In the genomic region with DNA sequence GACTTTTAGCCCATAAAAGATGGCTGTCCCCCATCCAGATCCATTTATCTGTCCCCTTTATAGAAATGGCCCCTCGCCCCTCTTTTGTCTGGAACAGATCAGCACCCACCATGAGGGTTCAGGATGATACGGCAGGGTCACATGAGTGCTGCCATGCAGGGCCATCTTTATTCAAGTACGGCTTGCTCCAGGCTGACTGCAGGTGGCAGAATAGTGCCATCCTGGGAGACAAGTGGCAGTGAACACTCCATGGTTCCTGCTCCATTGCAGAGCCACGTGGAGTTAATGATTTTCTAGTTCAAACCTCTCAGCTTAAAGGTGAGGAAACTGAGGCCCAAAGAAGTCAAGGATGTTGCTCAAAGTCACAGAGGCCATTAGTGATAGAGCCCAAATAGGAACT, we compare ENCODE assay signal across 8 cellular contexts.
DNase-seq lines count a peak whose midpoint lies in the region; ATAC-seq, FAIRE-seq and TF ChIP-seq lines count a peak whose summit lies in the region.

No MANE protein-coding gene starts in this region.

- TF ChIP-seq EP300 in sigmoid colon (IDR thresholded peaks at IDR 0.05) = no peak

- no peak overlapping the region for H3K23ac ChIP-seq in H9 (ENCODE audit: insufficient read length, low read depth, low read length)

- H4K8ac ChIP-seq in H9 (replicated peaks; ENCODE audit: insufficient read length, low read depth, low read length) = no peak overlapping the region

- no peak for TF ChIP-seq POLR2A in sigmoid colon (IDR thresholded peaks at IDR 0.05)

- H3T11ph ChIP-seq in H9 (ENCODE audit: low read length) = no peak overlapping the region

- no peak overlapping the region for H4K5ac ChIP-seq in H9 (ENCODE audit: insufficient read length, low read depth, low read length)

- H3K79me2 ChIP-seq in H9 (ENCODE audit: insufficient read depth, low read length) (no peaks in the 10 kb centered on the region), keratinocyte (ENCODE audit: control insufficient read depth, insufficient read depth, low read length) (no peaks in the 10 kb centered on the region)

- ATAC-seq in HG02763 (IDR thresholded peaks at IDR 0.05; ENCODE audit: unreplicated experiment) (no peak), HG02973 (IDR thresholded peaks at IDR 0.05; ENCODE audit: unreplicated experiment) (no peak)

- no peak overlapping the region for H3K56ac ChIP-seq in H9 (ENCODE audit: insufficient read length, low read depth, low read length)

- H3K4me2 ChIP-seq in H9 (ENCODE audit: insufficient read depth, insufficient read length, low read length) (no peak overlapping the region), keratinocyte (ENCODE audit: control insufficient read depth, extremely low read depth, insufficient read depth, low read depth, low read length) (no peak overlapping the region)

- H3K27me3 Mint-ChIP-seq in H9 (ENCODE audit: low read depth) = peaks cover 8% of the 10 kb centered on the region; the same call in 1 of the 2 replicates

- no peak overlapping the region for H3K27ac Mint-ChIP-seq in H9

- H2BK15ac ChIP-seq in H9 (ENCODE audit: low read depth, low read length) = no peak overlapping the region

- no peaks in the 10 kb centered on the region for H3K9me3 ChIP-seq in H9 (ENCODE audit: control insufficient read depth, low read depth, low read length)
- no peaks in the 10 kb centered on the region for H3K9me3 ChIP-seq in keratinocyte (ENCODE audit: control insufficient read depth, low read depth, low read length)
- no peaks in the 10 kb centered on the region for H3K9me3 ChIP-seq in sigmoid colon

- intact Hi-C loops in sigmoid colon (cut with DNase I) = no loop called here

- no peaks in the 10 kb centered on the region for H3K23me2 ChIP-seq in H9 (ENCODE audit: insufficient read length, low read depth, low read length, poor library complexity, severe bottlenecking)

- dilution Hi-C loops in keratinocyte (cut with MboI; ENCODE audit: extremely low pct_ligation_motif_present, low sequenced_read_pairs) = no loop called here

- no peaks in the 10 kb centered on the region for H3K79me1 ChIP-seq in H9 (ENCODE audit: insufficient read depth, low read depth, low read length, poor library complexity, severe bottlenecking)

- no peak overlapping the region for H3K27ac ChIP-seq in C4-2B
- H3K27ac ChIP-seq in H9 (ENCODE audit: insufficient read length, low read depth, low read length) = no peak overlapping the region
- H3K27ac ChIP-seq in keratinocyte (ENCODE audit: control insufficient read depth, insufficient read depth, low read length) = no peak overlapping the region
- H3K27ac ChIP-seq in sigmoid colon = no peak overlapping the region

- H3K4ac ChIP-seq in H9 (ENCODE audit: low read depth, low read length) = no peak overlapping the region

- no peaks in the 10 kb centered on the region for H3K4me1 ChIP-seq in H9 (ENCODE audit: insufficient read depth, low read length)
- H3K4me1 ChIP-seq in keratinocyte (ENCODE audit: control insufficient read depth, extremely low read depth, insufficient read depth, low read length) = no peaks in the 10 kb centered on the region
- H3K4me1 ChIP-seq in sigmoid colon = no peaks in the 10 kb centered on the region

- no peaks in the 10 kb centered on the region for H3K9me3 Mint-ChIP-seq in H9

- no peak overlapping the region for H3K4me3 Mint-ChIP-seq in H9

- no CpG with 5 or more reads among the region's 4 CpGs for WGBS in H9 (ENCODE audit: extremely low coverage, insufficient read length, low lambda C conversion rate)
- WGBS in sigmoid colon, 2 donors = 47% methylated on average over 4 of the region's 4 CpGs

- H3K18ac ChIP-seq in H9 (ENCODE audit: insufficient read length, low read depth, low read length) = no peak overlapping the region

- H3K4me3 ChIP-seq in keratinocyte (ENCODE audit: control insufficient read depth in 2 of 3, extremely low read depth in 1 of 3, insufficient read depth in 2 of 3, low read depth in 1 of 3, low read length in 3 of 3) (no peak overlapping the region), sigmoid colon (no peak overlapping the region)

- no peaks in the 10 kb centered on the region for H3K36me3 Mint-ChIP-seq in H9 (ENCODE audit: insufficient read depth in 1 of 3, low read depth in 3 of 3)

- no peak overlapping the region for H2BK120ac ChIP-seq in H9 (ENCODE audit: low read depth, low read length, poor library complexity, severe bottlenecking)

- H2BK5ac ChIP-seq in H9 (ENCODE audit: insufficient read length, low read length) = no peak overlapping the region

- H2BK12ac ChIP-seq in H9 (ENCODE audit: insufficient read length, low read depth, low read length) = no peak overlapping the region

- DNase-seq in H9 = peak; percentile 38
- DNase-seq in SK-MEL-5 (ENCODE audit: low read depth, low spot score) = peak; percentile 76
- no peak for DNase-seq in keratinocyte (ENCODE audit: low read depth, low spot score)
- DNase-seq in sigmoid colon = no peak
- DNase-seq in HEK293T (ENCODE audit: extremely low spot score) = no peak

- H4K20me1 ChIP-seq in H9 (ENCODE audit: control insufficient read depth, insufficient read depth, insufficient read length) (no peaks in the 10 kb centered on the region), keratinocyte (ENCODE audit: control insufficient read depth, extremely low read depth, insufficient read depth, low read length) (no peaks in the 10 kb centered on the region)

- no peak for FAIRE-seq in keratinocyte (lab: Jason Lieb, UNC)

- CTCF ChIA-PET in HEK293T (lab: Yijun Ruan, JAX) = no interaction called here

- in situ Hi-C loops in SK-MEL-5 (cut with HindIII; ENCODE audit: low pct_unique_long_range_greater_than_20kb, low sequenced_read_pairs) = no loop called here

- H2AK5ac ChIP-seq in H9 (ENCODE audit: insufficient read length, low read length) = no peak overlapping the region

- POLR2A ChIA-PET in HEK293T (lab: Yijun Ruan, JAX) = no interaction called here

- H3K4me1 Mint-ChIP-seq in H9 = peaks cover 16% of the 10 kb centered on the region in 2 experiments

- H3K27me3 ChIP-seq in H9 (ENCODE audit: insufficient read depth, low read length) (no peaks in the 10 kb centered on the region), keratinocyte (ENCODE audit: control insufficient read depth, extremely low read depth, insufficient read depth, low read length) (peaks cover 3% of the 10 kb centered on the region), sigmoid colon (no peaks in the 10 kb centered on the region)

- no peak overlapping the region for H3K14ac ChIP-seq in H9 (ENCODE audit: insufficient read depth, low read length)

- H2AFZ ChIP-seq in H9 (ENCODE audit: low read length) (no peak overlapping the region), keratinocyte (ENCODE audit: control insufficient read depth, low read length) (no peak overlapping the region)

- H3K36me3 ChIP-seq in keratinocyte (ENCODE audit: control insufficient read depth in 2 of 2, extremely low read depth in 1 of 2, insufficient read depth in 2 of 2, low read length in 2 of 2) = no peaks in the 10 kb centered on the region
- H3K36me3 ChIP-seq in sigmoid colon = no peaks in the 10 kb centered on the region

- no peak overlapping the region for H4K91ac ChIP-seq in H9 (ENCODE audit: insufficient read length, low read depth, low read length)

- H3K9me1 ChIP-seq in keratinocyte (ENCODE audit: control insufficient read depth, extremely low read depth, insufficient read depth, low read length) = no peaks in the 10 kb centered on the region

- TF ChIP-seq CTCF in C4-2B (conservative IDR thresholded peaks at IDR 0.05) (peak; percentile 58), H9 (conservative IDR thresholded peaks at IDR 0.05) (peak; percentile 58), keratinocyte (optimal IDR thresholded peaks at IDR 0.05 in 1 of 3, IDR thresholded peaks at IDR 0.05 in 1 of 3, conservative IDR thresholded peaks at IDR 0.05 in 1 of 3; ENCODE audit: extremely low read depth in 1 of 3, insufficient read depth in 2 of 3, low read length in 3 of 3) (peak; percentile 34 to 90 (median 70)), sigmoid colon (IDR thresholded peaks at IDR 0.05) (no peak)

- no peak overlapping the region for H3K9ac ChIP-seq in H9 (ENCODE audit: extremely low read depth, insufficient read length, low read length)
- H3K9ac ChIP-seq in keratinocyte (ENCODE audit: control insufficient read depth, extremely low read depth, insufficient read depth, low read length) = no peak overlapping the region

- H2BK20ac ChIP-seq in H9 (ENCODE audit: low read depth, low read length, poor library complexity, severe bottlenecking) = no peak overlapping the region

TF ChIP-seq in HEK293T, 16 proteins besides CTCF, POLR2A, EP300 and RAD21:
- no peak for TF ChIP-seq L3MBTL2 (conservative IDR thresholded peaks at IDR 0.05)
- TF ChIP-seq ZNF384 (IDR thresholded peaks at IDR 0.05) = no peak
- no peak for TF ChIP-seq LEF1 (IDR thresholded peaks at IDR 0.05; ENCODE audit: borderline replicate concordance)
- TF ChIP-seq, protein P1, sequence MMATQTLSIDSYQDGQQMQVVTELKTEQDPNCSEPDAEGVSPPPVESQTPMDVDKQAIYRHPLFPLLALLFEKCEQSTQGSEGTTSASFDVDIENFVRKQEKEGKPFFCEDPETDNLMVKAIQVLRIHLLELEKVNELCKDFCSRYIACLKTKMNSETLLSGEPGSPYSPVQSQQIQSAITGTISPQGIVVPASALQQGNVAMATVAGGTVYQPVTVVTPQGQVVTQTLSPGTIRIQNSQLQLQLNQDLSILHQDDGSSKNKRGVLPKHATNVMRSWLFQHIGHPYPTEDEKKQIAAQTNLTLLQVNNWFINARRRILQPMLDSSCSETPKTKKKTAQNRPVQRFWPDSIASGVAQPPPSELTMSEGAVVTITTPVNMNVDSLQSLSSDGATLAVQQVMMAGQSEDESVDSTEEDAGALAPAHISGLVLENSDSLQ (IDR thresholded peaks at IDR 0.05) = no peak
- no peak for TF ChIP-seq CTBP1 (IDR thresholded peaks at IDR 0.05; ENCODE audit: borderline replicate concordance)
- TF ChIP-seq SUZ12 (IDR thresholded peaks at IDR 0.05) = no peak
- TF ChIP-seq FOXK2 (IDR thresholded peaks at IDR 0.05) = no peak
- no peak for TF ChIP-seq SP1 (IDR thresholded peaks at IDR 0.05)
- TF ChIP-seq ELF4 (IDR thresholded peaks at IDR 0.05) = no peak
- no peak for TF ChIP-seq FOXM1 (IDR thresholded peaks at IDR 0.05; ENCODE audit: borderline replicate concordance)
- TF ChIP-seq BHLHE40 (IDR thresholded peaks at IDR 0.05; ENCODE audit: borderline replicate concordance) = no peak
- TF ChIP-seq TARDBP (IDR thresholded peaks at IDR 0.05) = no peak
- TF ChIP-seq ARNT (IDR thresholded peaks at IDR 0.05) = no peak
- TF ChIP-seq HDGF (IDR thresholded peaks at IDR 0.05; ENCODE audit: borderline replicate concordance) = no peak
- TF ChIP-seq NFRKB (IDR thresholded peaks at IDR 0.05) = no peak
- TF ChIP-seq FOXA1 (IDR thresholded peaks at IDR 0.05) = no peak

Comparison
In these comparisons a context has a peak if more than half of its experiments do, and no peak if none do; other contexts are left out.
1. CTCF ChIP-seq: peak in C4-2B (single experiment), H9 (single experiment) and keratinocyte (3 of 3); none in sigmoid colon (0 of 4).
2. DNase-seq: peak in H9 (single experiment) and SK-MEL-5 (single experiment); none in keratinocyte (single experiment), sigmoid colon (single experiment) and HEK293T (single experiment).